ENCODE assay signal across 2 cellular contexts in genomic region chr16:58411336-58411735, GRCh38.
TF ChIP-seq lines count a peak whose summit lies in the region.

No MANE protein-coding gene starts in this region.

TF ChIP-seq in K562, 482 proteins besides CTCF, POLR2A, EP300 and RAD21 (continued from another document):
- TF ChIP-seq ZNF512 (tag; IDR thresholded peaks at IDR 0.05) (peak; percentile 92), ZNF324 (CRISPR knock-in tag; IDR thresholded peaks at IDR 0.05) (no peak), ZNF436 (CRISPR knock-in tag; IDR thresholded peaks at IDR 0.05) (no peak)

TF ChIP-seq in WTC11, 78 proteins besides CTCF, POLR2A, EP300 and RAD21 (continued from another document):
- TF ChIP-seq ARID4B (CRISPR knock-in tag; IDR thresholded peaks at IDR 0.05; ENCODE audit: borderline replicate concordance) (no peak), STAT6 (CRISPR knock-in tag; conservative IDR thresholded peaks at IDR 0.05; ENCODE audit: low read depth) (no peak), MYBL2 (CRISPR knock-in tag; IDR thresholded peaks at IDR 0.05) (no peak), CREB1 (CRISPR knock-in tag; IDR thresholded peaks at IDR 0.05) (no peak), FOXK1 (CRISPR knock-in tag; IDR thresholded peaks at IDR 0.05) (no peak), ZNF416 (CRISPR knock-in tag; IDR thresholded peaks at IDR 0.05) (no peak), NR2C2 (CRISPR knock-in tag; IDR thresholded peaks at IDR 0.05) (no peak)
